In the genomic region with DNA sequence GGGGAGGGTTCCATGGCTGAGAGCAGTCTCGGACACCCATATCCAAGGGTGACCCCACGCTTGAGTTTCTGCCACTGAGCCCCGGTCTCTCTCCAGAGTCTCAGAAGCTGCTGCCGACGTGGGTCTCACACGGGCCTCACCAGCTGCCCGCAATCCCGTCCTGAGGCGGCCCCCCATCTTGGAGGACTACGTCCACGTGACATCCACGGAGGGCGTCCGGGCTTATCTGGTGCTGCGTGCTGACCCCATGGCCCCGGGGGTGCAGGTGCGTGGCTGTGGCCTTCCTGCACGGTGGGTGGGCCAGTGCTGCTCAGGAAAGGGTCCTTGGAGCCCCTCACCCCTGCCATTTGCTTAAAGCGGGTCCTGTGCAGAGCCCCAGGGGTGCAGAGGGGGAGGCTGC, we compare ENCODE assay signal across 1 cellular context.
TF ChIP-seq lines count a peak whose summit lies in the region.

No MANE protein-coding gene starts in this region.

TF ChIP-seq in neural cell, 6 proteins besides CTCF, POLR2A, EP300 and RAD21 (continued from another document):
- no peak for TF ChIP-seq EZH2 (IDR thresholded peaks at IDR 0.05; ENCODE audit: borderline replicate concordance, insufficient read depth, low read length, poor library complexity, severe bottlenecking)
- no peak for TF ChIP-seq POLR2AphosphoS5 (IDR thresholded peaks at IDR 0.05)
- TF ChIP-seq, protein P1, sequence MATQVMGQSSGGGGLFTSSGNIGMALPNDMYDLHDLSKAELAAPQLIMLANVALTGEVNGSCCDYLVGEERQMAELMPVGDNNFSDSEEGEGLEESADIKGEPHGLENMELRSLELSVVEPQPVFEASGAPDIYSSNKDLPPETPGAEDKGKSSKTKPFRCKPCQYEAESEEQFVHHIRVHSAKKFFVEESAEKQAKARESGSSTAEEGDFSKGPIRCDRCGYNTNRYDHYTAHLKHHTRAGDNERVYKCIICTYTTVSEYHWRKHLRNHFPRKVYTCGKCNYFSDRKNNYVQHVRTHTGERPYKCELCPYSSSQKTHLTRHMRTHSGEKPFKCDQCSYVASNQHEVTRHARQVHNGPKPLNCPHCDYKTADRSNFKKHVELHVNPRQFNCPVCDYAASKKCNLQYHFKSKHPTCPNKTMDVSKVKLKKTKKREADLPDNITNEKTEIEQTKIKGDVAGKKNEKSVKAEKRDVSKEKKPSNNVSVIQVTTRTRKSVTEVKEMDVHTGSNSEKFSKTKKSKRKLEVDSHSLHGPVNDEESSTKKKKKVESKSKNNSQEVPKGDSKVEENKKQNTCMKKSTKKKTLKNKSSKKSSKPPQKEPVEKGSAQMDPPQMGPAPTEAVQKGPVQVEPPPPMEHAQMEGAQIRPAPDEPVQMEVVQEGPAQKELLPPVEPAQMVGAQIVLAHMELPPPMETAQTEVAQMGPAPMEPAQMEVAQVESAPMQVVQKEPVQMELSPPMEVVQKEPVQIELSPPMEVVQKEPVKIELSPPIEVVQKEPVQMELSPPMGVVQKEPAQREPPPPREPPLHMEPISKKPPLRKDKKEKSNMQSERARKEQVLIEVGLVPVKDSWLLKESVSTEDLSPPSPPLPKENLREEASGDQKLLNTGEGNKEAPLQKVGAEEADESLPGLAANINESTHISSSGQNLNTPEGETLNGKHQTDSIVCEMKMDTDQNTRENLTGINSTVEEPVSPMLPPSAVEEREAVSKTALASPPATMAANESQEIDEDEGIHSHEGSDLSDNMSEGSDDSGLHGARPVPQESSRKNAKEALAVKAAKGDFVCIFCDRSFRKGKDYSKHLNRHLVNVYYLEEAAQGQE (IDR thresholded peaks at IDR 0.05; ENCODE audit: borderline replicate concordance) = no peak
- no peak for TF ChIP-seq SMC3 (conservative IDR thresholded peaks at IDR 0.05; ENCODE audit: poor library complexity)
- TF ChIP-seq MXI1 (conservative IDR thresholded peaks at IDR 0.05; ENCODE audit: poor library complexity, severe bottlenecking) = no peak
TF ChIP-seq in neural cell: peak in this region for 0.
